Comparison of ENCODE assay signal across 10 cellular contexts in the genomic region with DNA sequence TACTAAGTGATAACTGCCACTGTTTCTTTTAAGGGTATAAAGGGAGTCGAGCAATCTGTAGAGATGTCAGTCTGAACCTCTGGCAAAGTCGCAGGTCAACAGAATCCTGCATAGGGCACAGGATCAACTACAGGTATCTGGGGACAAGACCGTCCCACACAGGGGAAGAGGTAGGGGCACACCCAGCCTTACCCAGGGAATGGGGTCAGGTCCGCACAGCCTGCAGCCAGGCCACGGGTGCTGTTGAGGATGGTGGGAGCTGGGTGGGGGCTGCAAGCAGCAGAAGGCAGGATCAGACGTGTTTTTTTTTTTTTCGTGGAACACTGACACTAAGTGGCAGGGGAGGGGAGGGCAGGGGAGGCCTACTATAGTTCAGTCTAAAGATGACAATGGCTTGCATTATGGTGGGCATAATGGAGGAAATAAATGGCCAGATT. TPM values are rescaled to one million over a fixed set of nuclear protein-coding genes. Genes with fewer than 3 reads are reported as not detected.
DNase-seq lines count a peak whose midpoint lies in the region; ATAC-seq and TF ChIP-seq lines count a peak whose summit lies in the region.
"Had no signal": no experiment of that assay in that cellular context is flagged by ENCODE, and none has a peak within 500 bp of the region (broad histone marks: within the 10 kb centered on the region; RNA-seq: fewer than 3 reads in every experiment).

No MANE protein-coding gene starts in this region.

- TF ChIP-seq CTCF in left ventricle myocardium inferior (IDR thresholded peaks at IDR 0.05; ENCODE audit: borderline replicate concordance) (no peak), upper lobe of right lung (IDR thresholded peaks at IDR 0.05) (no peak), omental fat pad (IDR thresholded peaks at IDR 0.05) (no peak)

- peaks cover 13% of the 10 kb centered on the region for H3K9me3 Mint-ChIP-seq in activated naive CD8-positive, alpha-beta T cell treated with anti-CD3 and anti-CD28 coated beads for 36 hours
- H3K9me3 Mint-ChIP-seq in memory B cell, result peaks cover 5% of the 10 kb centered on the region

- no peak for DNase-seq in left ventricle myocardium inferior
- DNase-seq in Right ventricle myocardium superior, result no peak
- no peak for DNase-seq in activated naive CD8-positive, alpha-beta T cell treated with anti-CD3 and anti-CD28 coated beads for 36 hours
- no peak for DNase-seq in memory B cell (ENCODE audit: low spot score in 2 of 2)
- no peak for DNase-seq in upper lobe of right lung
- no peak for DNase-seq in NK-92 (lab: John Stamatoyannopoulos, UW; ENCODE audit: unreplicated experiment)
- DNase-seq in NOMO-1 treated with dmso at 0.1 percent for 144 hours (lab: John Stamatoyannopoulos, UW; ENCODE audit: unreplicated experiment), result no peak
- DNase-seq in omental fat pad (ENCODE audit: low spot score), result no peak
- DNase-seq: NCI-H2029 had no signal

- H3K36me3 Mint-ChIP-seq in activated naive CD8-positive, alpha-beta T cell treated with anti-CD3 and anti-CD28 coated beads for 36 hours, result peaks cover 49% of the 10 kb centered on the region
- H3K36me3 Mint-ChIP-seq in memory B cell, result peaks cover 7% of the 10 kb centered on the region

- ATAC-seq in Right ventricle myocardium superior (ENCODE audit: poor library complexity) (no peak), memory B cell (ENCODE audit: low read depth) (no peak), upper lobe of right lung (no peak), omental fat pad (ENCODE audit: low FRiP score) (no peak)

- no peaks in the 10 kb centered on the region for H3K27me3 Mint-ChIP-seq in activated naive CD8-positive, alpha-beta T cell treated with anti-CD3 and anti-CD28 coated beads for 36 hours
- H3K27me3 Mint-ChIP-seq in memory B cell, result no peaks in the 10 kb centered on the region

- H3K4me3 Mint-ChIP-seq in activated naive CD8-positive, alpha-beta T cell treated with anti-CD3 and anti-CD28 coated beads for 36 hours, result peak overlapping the region; percentile 70
- H3K4me3 Mint-ChIP-seq in memory B cell, result peak overlapping the region; percentile 80

- peak overlapping the region; percentile 51 for H3K27ac Mint-ChIP-seq in activated naive CD8-positive, alpha-beta T cell treated with anti-CD3 and anti-CD28 coated beads for 36 hours
- H3K27ac Mint-ChIP-seq in memory B cell, result no peak overlapping the region

- intact Hi-C loops in left ventricle myocardium inferior (cut with micrococcal nuclease), result no loop called here
- intact Hi-C loops in Right ventricle myocardium superior (cut with DNase I), result no loop called here
- intact Hi-C loops in upper lobe of right lung (cut with DNase I), result no loop called here

- peak overlapping the region; percentile 95 for H3K27ac ChIP-seq in left ventricle myocardium inferior (replicated peaks)
- H3K27ac ChIP-seq in upper lobe of right lung, result peak overlapping the region; percentile 91

- H3K4me3 ChIP-seq in left ventricle myocardium inferior (peak overlapping the region; percentile 96), upper lobe of right lung (peak overlapping the region; percentile 68)

- peaks cover 39% of the 10 kb centered on the region for H3K4me1 Mint-ChIP-seq in activated naive CD8-positive, alpha-beta T cell treated with anti-CD3 and anti-CD28 coated beads for 36 hours
- peaks cover 24% of the 10 kb centered on the region for H3K4me1 Mint-ChIP-seq in memory B cell

- H3K27me3 ChIP-seq in left ventricle myocardium inferior (ENCODE audit: low read depth) (no peaks in the 10 kb centered on the region), upper lobe of right lung (no peaks in the 10 kb centered on the region)
- H3K27me3 ChIP-seq: heart right ventricle had no signal

- H3K4me1 ChIP-seq in left ventricle myocardium inferior (peaks cover 50% of the 10 kb centered on the region), upper lobe of right lung (peaks cover 34% of the 10 kb centered on the region)

- peaks cover 3% of the 10 kb centered on the region for H3K36me3 ChIP-seq in left ventricle myocardium inferior
- H3K36me3 ChIP-seq in upper lobe of right lung, result peaks cover 5% of the 10 kb centered on the region

- H3K9me3 ChIP-seq in left ventricle myocardium inferior (replicated peaks), result peaks cover 9% of the 10 kb centered on the region
- H3K9me3 ChIP-seq in upper lobe of right lung, result no peaks in the 10 kb centered on the region

RNA-seq across cellular contexts. Expression of a gene that starts 41.9 kb away (rescaled TPM):
- total RNA-seq in left ventricle myocardium inferior (365 TPM), Right ventricle myocardium superior (373 TPM), upper lobe of right lung (444 TPM), omental fat pad (100 to 1,000 TPM; 356 to 471 (median 416) TPM)
- 100 to 1,000 TPM; 272 to 286 TPM for total RNA-seq in activated naive CD8-positive, alpha-beta T cell treated with anti-CD3 and anti-CD28 coated beads for 36 hours

RNA-seq across cellular contexts. Expression of a gene that starts 42.2 kb away (rescaled TPM):
- 187 TPM for total RNA-seq in left ventricle myocardium inferior
- total RNA-seq in Right ventricle myocardium superior, result 139 TPM
- 100 to 1,000 TPM; 263 to 265 TPM for total RNA-seq in activated naive CD8-positive, alpha-beta T cell treated with anti-CD3 and anti-CD28 coated beads for 36 hours
- total RNA-seq in upper lobe of right lung, result 264 TPM
- 100 to 1,000 TPM; 295 to 372 (median 307) TPM for total RNA-seq in omental fat pad
